ENCODE assay signal across 23 cellular contexts in the genomic region with DNA sequence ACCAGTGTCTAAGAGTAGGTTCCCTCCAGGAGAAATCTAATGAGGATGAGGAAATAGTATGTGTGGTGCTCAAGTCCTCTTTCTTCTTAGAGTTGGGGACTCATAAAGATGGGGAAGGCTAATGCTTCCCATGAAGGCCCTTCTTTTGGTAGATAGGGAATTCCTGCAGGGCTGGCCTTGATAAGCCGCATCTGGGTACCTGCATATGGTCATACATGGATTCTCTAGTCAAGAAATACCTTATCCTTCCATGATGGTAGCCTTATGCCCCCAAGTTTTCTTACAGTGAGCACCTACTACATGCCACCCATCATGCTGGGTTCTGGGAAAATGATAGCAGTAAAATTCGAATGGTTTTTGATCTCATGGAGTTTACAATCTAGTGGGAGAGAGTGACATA.
DNase-seq lines count a peak whose midpoint lies in the region; ATAC-seq and TF ChIP-seq lines count a peak whose summit lies in the region.
"Had no signal": no experiment of that assay in that cellular context is flagged by ENCODE, and none has a peak within 500 bp of the region (broad histone marks: within the 10 kb centered on the region; RNA-seq: fewer than 3 reads in every experiment).

No MANE protein-coding gene starts in this region.

- no peak overlapping the region for H3K4me3 Mint-ChIP-seq in memory B cell
- H3K4me3 Mint-ChIP-seq in stimulated activated naive B cell treated with anti-CD40 and anti-IgM and Interleukin-4, amounts not matched to agents 10 μg/mL and 1 μg/mL and 100 μg/mL, for 72 hours: no peak overlapping the region
- no peak overlapping the region for H3K4me3 Mint-ChIP-seq in mesothelial cell of epicardium
- H3K4me3 Mint-ChIP-seq: B cell; CD4-positive, alpha-beta memory T cell; CD8-positive, alpha-beta memory T cell had no signal

- H3K9me3 Mint-ChIP-seq in memory B cell (no peaks in the 10 kb centered on the region), mesothelial cell of epicardium (peaks cover 5% of the 10 kb centered on the region)
- H3K9me3 Mint-ChIP-seq in stimulated activated naive B cell treated with anti-CD40 and anti-IgM and Interleukin-4, amounts not matched to agents 10 μg/mL and 1 μg/mL and 100 μg/mL, for 72 hours: no peaks in the 10 kb centered on the region
- H3K9me3 Mint-ChIP-seq: CD4-positive, alpha-beta memory T cell; CD8-positive, alpha-beta memory T cell had no signal

- H3K4me1 Mint-ChIP-seq in memory B cell (no peaks in the 10 kb centered on the region), mesothelial cell of epicardium (peaks cover 16% of the 10 kb centered on the region)
- H3K4me1 Mint-ChIP-seq in stimulated activated naive B cell treated with anti-CD40 and anti-IgM and Interleukin-4, amounts not matched to agents 10 μg/mL and 1 μg/mL and 100 μg/mL, for 72 hours: peaks cover 5 to 10% of the 10 kb centered on the region in 2 donors
- H3K4me1 Mint-ChIP-seq: B cell had no signal

- DNase-seq in cardiac muscle cell (ENCODE audit: low read depth in 1 of 2, low spot score in 1 of 2): no peak
- DNase-seq in left cardiac atrium: no peak
- DNase-seq in memory B cell (ENCODE audit: low spot score in 2 of 2): no peak
- no peak for DNase-seq in stimulated activated naive B cell treated with anti-CD40 and anti-IgM and Interleukin-4, amounts not matched to agents 10 μg/mL and 1 μg/mL and 100 μg/mL, for 72 hours
- DNase-seq in mesothelial cell of epicardium (ENCODE audit: low spot score in 2 of 2, unreplicated experiment in 2 of 2): no peak
- DNase-seq in ureter (ENCODE audit: low spot score): no peak
- DNase-seq: AML-193; CD4-positive, alpha-beta memory T cell; CD8-positive, alpha-beta memory T cell; COR-L47; DMS 273 treated with DMSO at 0.1 percent for 48 hours; DMS153; DMS53; DMS79; DND-41; EL; GDM1 had no signal

- H3K36me3 Mint-ChIP-seq in memory B cell (peaks cover 38% of the 10 kb centered on the region), mesothelial cell of epicardium (peaks cover 3% of the 10 kb centered on the region)
- peaks cover 38 to 55% of the 10 kb centered on the region in 2 donors for H3K36me3 Mint-ChIP-seq in stimulated activated naive B cell treated with anti-CD40 and anti-IgM and Interleukin-4, amounts not matched to agents 10 μg/mL and 1 μg/mL and 100 μg/mL, for 72 hours

- H3K27me3 ChIP-seq in cardiac muscle cell: no peaks in the 10 kb centered on the region
- H3K27me3 ChIP-seq: BLaER1 treated with 17β-estradiol and CSF1 and Interleukin-3, amounts not matched to agents 10 nM and 100 nM had no signal

- no peak overlapping the region for H3K4me3 ChIP-seq in cardiac muscle cell
- H3K4me3 ChIP-seq: A549; BLaER1 treated with 17β-estradiol and CSF1 and Interleukin-3, amounts not matched to agents 10 nM and 100 nM; GM12878 had no signal

- H3K27me3 Mint-ChIP-seq in memory B cell (no peaks in the 10 kb centered on the region), mesothelial cell of epicardium (ENCODE audit: low read depth) (no peaks in the 10 kb centered on the region)
- no peaks in the 10 kb centered on the region for H3K27me3 Mint-ChIP-seq in stimulated activated naive B cell treated with anti-CD40 and anti-IgM and Interleukin-4, amounts not matched to agents 10 μg/mL and 1 μg/mL and 100 μg/mL, for 72 hours
- H3K27me3 Mint-ChIP-seq: B cell; CD4-positive, alpha-beta memory T cell had no signal

- H3K36me3 ChIP-seq in cardiac muscle cell: no peaks in the 10 kb centered on the region

- intact Hi-C loops in left cardiac atrium (cut with DNase I): no loop called here

- ATAC-seq in left cardiac atrium (no peak), memory B cell (ENCODE audit: low read depth) (no peak)
- ATAC-seq in stimulated activated naive B cell treated with anti-CD40 and anti-IgM and Interleukin-4, amounts not matched to agents 10 μg/mL and 1 μg/mL and 100 μg/mL, for 72 hours (replicated peaks): no peak
- ATAC-seq: A549, GM12878 had no signal

- H3K27ac Mint-ChIP-seq in memory B cell (peak overlapping the region; percentile 50), mesothelial cell of epicardium (no peak overlapping the region)
- H3K27ac Mint-ChIP-seq in stimulated activated naive B cell treated with anti-CD40 and anti-IgM and Interleukin-4, amounts not matched to agents 10 μg/mL and 1 μg/mL and 100 μg/mL, for 72 hours: peak overlapping the region; percentile 31
- H3K27ac Mint-ChIP-seq: B cell; CD8-positive, alpha-beta memory T cell had no signal

- H3K9me3 ChIP-seq in cardiac muscle cell (ENCODE audit: low read depth): no peaks in the 10 kb centered on the region
- H3K9me3 ChIP-seq: A549; BLaER1 treated with 17β-estradiol and CSF1 and Interleukin-3, amounts not matched to agents 10 nM and 100 nM had no signal

- no peak for TF ChIP-seq CTCF in cardiac muscle cell (IDR thresholded peaks at IDR 0.05; ENCODE audit: low read depth, low read length)
- TF ChIP-seq CTCF in mesothelial cell of epicardium (IDR thresholded peaks at IDR 0.05; ENCODE audit: unreplicated experiment): no peak

- H3K27ac ChIP-seq in cardiac muscle cell: peak overlapping the region; percentile 46
- H3K27ac ChIP-seq: 22Rv1; A549; BLaER1 treated with 17β-estradiol and CSF1 and Interleukin-3, amounts not matched to agents 10 nM and 100 nM; C4-2B had no signal

- peaks cover 38% of the 10 kb centered on the region for H3K4me1 ChIP-seq in cardiac muscle cell (ENCODE audit: low read depth)
- H3K4me1 ChIP-seq: A549; BLaER1 treated with 17β-estradiol and CSF1 and Interleukin-3, amounts not matched to agents 10 nM and 100 nM had no signal
